Comparison of ENCODE assay signal across 8 cellular contexts in the genomic region with DNA sequence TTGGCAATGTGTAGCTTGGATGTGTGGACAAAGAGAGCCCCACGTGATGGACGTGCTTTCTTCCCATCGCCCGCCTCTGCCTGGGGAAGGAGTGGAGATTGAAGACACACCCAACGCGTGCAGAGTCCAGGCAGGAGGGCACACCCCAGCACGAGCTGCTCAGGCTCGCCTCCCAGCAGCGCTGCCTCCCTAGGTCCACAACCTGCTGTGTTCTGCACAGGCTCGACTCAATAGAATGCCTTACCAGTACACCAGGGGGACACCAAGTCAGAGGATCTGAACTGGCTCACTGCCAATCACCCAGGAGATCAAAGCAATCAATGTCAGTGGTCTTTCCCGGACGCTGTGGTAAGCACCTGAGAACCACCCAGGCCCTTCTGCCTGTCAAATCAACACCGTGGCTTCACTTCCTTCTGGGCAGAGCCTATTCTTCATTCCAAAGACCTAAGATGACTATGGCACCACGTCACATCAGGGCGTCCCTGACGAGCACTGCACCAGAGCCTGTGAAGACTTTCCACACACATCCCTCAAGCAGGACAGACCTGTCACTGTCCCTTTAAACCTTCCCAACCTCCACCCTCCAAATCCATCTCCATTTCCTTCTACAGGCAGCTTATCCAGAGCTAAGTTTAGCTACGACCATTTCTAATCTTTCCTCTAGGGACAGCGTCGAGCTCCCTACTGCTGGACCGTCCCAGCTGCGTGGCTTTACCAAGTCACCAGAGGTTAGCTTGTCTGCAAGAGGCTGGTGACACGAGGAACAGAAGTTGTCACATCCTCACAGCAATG.
A peak's percentile ranks its signal among the peaks of the same experiment; 100 is the strongest.
DNase-seq lines count a peak whose midpoint lies in the region; TF ChIP-seq lines count a peak whose summit lies in the region.

No MANE protein-coding gene starts in this region.

- H3K4me1 Mint-ChIP-seq in T-helper 1 cell treated with Interleukin-12 subunit alpha and Interleukin-12 subunit beta and Interleukin-4 antibody, amounts not matched to agents 30 μg/mL and 1 μg/mL, for 36 hours (ENCODE audit: low read depth), result peaks cover 42% of the 10 kb centered on the region

- H3K27ac Mint-ChIP-seq in T-helper 1 cell treated with Interleukin-12 subunit alpha and Interleukin-12 subunit beta and Interleukin-4 antibody, amounts not matched to agents 30 μg/mL and 1 μg/mL, for 36 hours, result peak overlapping the region; percentile 65

- DNase-seq in Daoy (ENCODE audit: low read depth) (peak; percentile 64), LoVo (ENCODE audit: low spot score) (peak; percentile 75), foreskin fibroblast (peak in 1 of 2 donors; percentile 67), occipital lobe (lab: John Stamatoyannopoulos, UW) (peak; percentile 51), GM13976 (ENCODE audit: low spot score) (no peak), germinal center (ENCODE audit: low spot score) (no peak)
- no peak for DNase-seq in stimulated activated CD4-positive, alpha-beta T cell treated with anti-CD3 and anti-CD28 coated beads, Interleukin-4, amount 100 ng/mL, for 4 hours

- TF ChIP-seq CTCF in foreskin fibroblast (IDR thresholded peaks at IDR 0.05; ENCODE audit: low read depth, low read length) (peak; percentile 46), GM13976 (IDR thresholded peaks at IDR 0.05; ENCODE audit: borderline replicate concordance, control extremely low read depth, extremely low read depth, insufficient read depth, missing control alignments) (no peak)

- peaks cover 12% of the 10 kb centered on the region for H3K36me3 Mint-ChIP-seq in T-helper 1 cell treated with Interleukin-12 subunit alpha and Interleukin-12 subunit beta and Interleukin-4 antibody, amounts not matched to agents 30 μg/mL and 1 μg/mL, for 36 hours (ENCODE audit: low read depth)

- no peak overlapping the region for H3K4me3 ChIP-seq in foreskin fibroblast (ENCODE audit: low read depth in 1 of 2, low read length in 2 of 2)

- peaks cover 5% of the 10 kb centered on the region for H3K9me3 Mint-ChIP-seq in T-helper 1 cell treated with Interleukin-12 subunit alpha and Interleukin-12 subunit beta and Interleukin-4 antibody, amounts not matched to agents 30 μg/mL and 1 μg/mL, for 36 hours

- H3K4me3 Mint-ChIP-seq in T-helper 1 cell treated with Interleukin-12 subunit alpha and Interleukin-12 subunit beta and Interleukin-4 antibody, amounts not matched to agents 30 μg/mL and 1 μg/mL, for 36 hours, result peak overlapping the region; percentile 36

- in situ Hi-C loops in GM13976 (cut with MboI; ENCODE audit: low sequenced_read_pairs, unreplicated experiment), result no loop called here

- H3K27me3 Mint-ChIP-seq in T-helper 1 cell treated with Interleukin-12 subunit alpha and Interleukin-12 subunit beta and Interleukin-4 antibody, amounts not matched to agents 30 μg/mL and 1 μg/mL, for 36 hours (ENCODE audit: low read depth), result no peaks in the 10 kb centered on the region

Comparison
In these comparisons a context has a peak if more than half of its experiments do, and no peak if none do; other contexts are left out.
1. DNase-seq: peak in Daoy (single experiment), LoVo (single experiment) and occipital lobe (single experiment); none in GM13976 (single experiment), germinal center (single experiment) and stimulated activated CD4-positive, alpha-beta T cell treated with anti-CD3 and anti-CD28 coated beads, Interleukin-4, amount 100 ng/mL, for 4 hours (0 of 2).